Comparison of ENCODE assay signal across 8 cellular contexts in the genomic region with DNA sequence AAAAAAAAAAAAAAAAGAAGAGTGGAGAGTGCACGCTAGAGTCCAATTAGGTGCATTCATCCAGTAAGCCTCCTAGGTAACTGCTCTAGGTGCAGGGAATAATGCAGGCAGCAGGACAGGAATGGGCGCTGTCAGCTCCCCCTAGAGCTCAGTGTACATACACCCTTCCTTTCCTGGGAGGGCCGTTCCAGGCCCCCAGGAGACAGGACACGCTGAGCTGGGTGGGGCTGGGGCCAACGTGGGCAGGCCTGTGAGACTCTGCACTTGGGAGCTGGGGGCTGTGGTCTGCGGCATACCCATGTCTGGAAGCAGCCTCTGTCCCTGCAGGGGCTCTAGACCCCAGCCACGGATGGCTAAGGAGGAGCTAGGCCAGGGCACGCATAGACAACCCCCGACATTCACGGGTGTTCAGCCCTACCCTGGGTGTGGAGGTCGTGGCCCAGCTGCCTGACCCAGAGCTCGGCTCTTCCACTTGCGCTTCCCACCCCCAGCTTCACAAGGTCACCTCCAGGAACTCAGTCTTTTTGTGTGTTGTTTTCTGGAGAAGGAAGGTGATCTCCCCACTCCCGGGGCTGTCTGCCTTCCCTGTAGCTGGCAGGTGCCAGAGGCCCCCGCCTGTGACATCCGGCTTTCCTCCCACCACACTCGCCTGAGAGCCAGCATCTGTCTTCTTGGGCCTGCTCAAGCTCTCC. TPM values are rescaled to one million over a fixed set of nuclear protein-coding genes. Genes with fewer than 3 reads are reported as not detected.
DNase-seq lines count a peak whose midpoint lies in the region; ATAC-seq and TF ChIP-seq lines count a peak whose summit lies in the region.

No MANE protein-coding gene starts in this region.

- H3K79me2 ChIP-seq in HCT116 (ENCODE audit: insufficient read depth, low read length) (peaks cover 25% of the 10 kb centered on the region), OCI-LY1 (ENCODE audit: insufficient read depth, low read length) (no peaks in the 10 kb centered on the region)

- no peaks in the 10 kb centered on the region for H3F3A ChIP-seq in OCI-LY1 (ENCODE audit: insufficient read depth, low read length)

- TF ChIP-seq CTCF in HCT116 (IDR thresholded peaks at IDR 0.05 in 2 of 3, conservative IDR thresholded peaks at IDR 0.05 in 1 of 3; ENCODE audit: borderline replicate concordance in 1 of 3, insufficient read depth in 1 of 3, low read depth in 2 of 3, low read length in 2 of 3) (peak in 2 of 3 experiments; percentile 44 to 56; a peak in 4 of 6 replicates), OCI-LY1 (IDR thresholded peaks at IDR 0.05; ENCODE audit: low read length) (peak; percentile 6; the same call in 1 of the 2 replicates)

- peak overlapping the region; percentile 82 to 87 for H3K4me3 ChIP-seq in HCT116 (replicated peaks in 1 of 2; ENCODE audit: low read depth in 1 of 2, low read length in 2 of 2)
- peak overlapping the region; percentile 89 for H3K4me3 ChIP-seq in OCI-LY1 (ENCODE audit: low read depth, low read length, poor library complexity, severe bottlenecking)
- H3K4me3 ChIP-seq in muscle layer of colon (ENCODE audit: low read depth in 1 of 2, low read length in 2 of 2), result peak overlapping the region; percentile 68 to 91

- no peaks in the 10 kb centered on the region for H3K9me3 ChIP-seq in HCT116 (ENCODE audit: control insufficient read depth in 1 of 2, insufficient read depth in 1 of 2, low read depth in 1 of 2, low read length in 2 of 2)
- no peaks in the 10 kb centered on the region for H3K9me3 ChIP-seq in OCI-LY1 (ENCODE audit: low read length)
- H3K9me3 ChIP-seq in muscle layer of colon (ENCODE audit: low read length), result no peaks in the 10 kb centered on the region

- H3K9ac ChIP-seq in HCT116 (ENCODE audit: low read length), result peak overlapping the region; percentile 98
- peak overlapping the region; percentile 93 for H3K9ac ChIP-seq in OCI-LY1 (ENCODE audit: low read length)
- peak overlapping the region; percentile 27 for H3K9ac ChIP-seq in muscle layer of colon (ENCODE audit: low read length)

- RAD21 ChIA-PET in HCT116 (lab: Charles Lee; ENCODE audit: low non-redundant PET in 1 of 2, low total read pairs in 2 of 2, uncharacterized antibody in 2 of 2, unreplicated experiment in 2 of 2), result interaction anchor here in 1 of 2 experiments (1.1 kb wide), 1 partner anchor 65 kb away, joined by 3 read pairs; no protein-coding TSS in a partner anchor

- POLR2A ChIA-PET in HCT116 (lab: Charles Lee), result interaction anchor here (0.6 to 1.4 kb wide), 7 partner anchors 8 to 614 kb away, joined by 3 to 7 read pairs (median 3); a partner anchor contains a TSS

- peak; percentile 18 for DNase-seq in NCI-H1105 treated with DMSO at 0.1 percent for 48 hours (lab: John Stamatoyannopoulos, UW)
- DNase-seq in NCI-H1105 (lab: John Stamatoyannopoulos, UW), result no peak
- no peak for DNase-seq in HCT116 (ENCODE audit: low read depth, low spot score)
- DNase-seq in central memory CD4-positive, alpha-beta T cell, result peak; percentile 22
- no peak for DNase-seq in KG1 (lab: John Stamatoyannopoulos, UW)

- intact Hi-C loops in HCT116 (cut with micrococcal nuclease), result no loop called here

- H3K36me3 ChIP-seq in HCT116 (ENCODE audit: control insufficient read depth in 1 of 2, insufficient read depth in 2 of 2, low read length in 2 of 2) (no peaks in the 10 kb centered on the region), OCI-LY1 (ENCODE audit: insufficient read depth, low read length) (peaks cover 8% of the 10 kb centered on the region), muscle layer of colon (ENCODE audit: insufficient read depth, low read length) (no peaks in the 10 kb centered on the region)

- TF ChIP-seq RAD21 in HCT116 (IDR thresholded peaks at IDR 0.05; ENCODE audit: low read depth), result no peak

- H3K4me1 ChIP-seq in HCT116 (ENCODE audit: control insufficient read depth in 1 of 2, insufficient read depth in 2 of 2, low read length in 2 of 2) (peaks cover 29 to 65% of the 10 kb centered on the region in 2 experiments), OCI-LY1 (ENCODE audit: insufficient read depth, low read length, severe bottlenecking) (peaks cover 36% of the 10 kb centered on the region), muscle layer of colon (ENCODE audit: insufficient read depth, low read length) (peaks cover 31% of the 10 kb centered on the region)

- H3K4me2 ChIP-seq in HCT116 (ENCODE audit: low read length) (peak overlapping the region; percentile 80), OCI-LY1 (ENCODE audit: low read length) (peak overlapping the region; percentile 93)

- ATAC-seq in HCT116 (peak; percentile 47), HG03457 (IDR thresholded peaks at IDR 0.05; ENCODE audit: unreplicated experiment) (no peak)

- TSS peak; percentile 70 for BruUV-seq in HCT116 (replicated peaks; lab: Mats Ljungman, UMichigan)

- no peaks in the 10 kb centered on the region for H3K27me3 ChIP-seq in HCT116 (ENCODE audit: insufficient read depth, low read length)
- peaks cover 12% of the 10 kb centered on the region for H3K27me3 ChIP-seq in OCI-LY1 (ENCODE audit: insufficient read depth, low read length)
- peaks cover 0 to 23% of the 10 kb centered on the region in 2 donors for H3K27me3 ChIP-seq in muscle layer of colon (ENCODE audit: control insufficient read depth in 1 of 2, insufficient read depth in 2 of 2, low read length in 2 of 2)

- H3K9me2 ChIP-seq in HCT116 (ENCODE audit: insufficient read depth) (no peaks in the 10 kb centered on the region), OCI-LY1 (ENCODE audit: low read depth, low read length) (no peaks in the 10 kb centered on the region)

- H2AFZ ChIP-seq in HCT116 (ENCODE audit: low read depth, low read length, poor library complexity, severe bottlenecking) (no peak overlapping the region), OCI-LY1 (ENCODE audit: low read length) (no peak overlapping the region)

- H3K27ac ChIP-seq in HCT116 (ENCODE audit: low read depth, low read length) (peak overlapping the region; percentile 100), OCI-LY1 (ENCODE audit: low read depth, low read length, poor library complexity, severe bottlenecking) (no peak overlapping the region), muscle layer of colon (ENCODE audit: low read depth, low read length) (peak overlapping the region; percentile 98)

- CTCF ChIA-PET in HCT116 (lab: Charles Lee), result interaction anchor here (0.6 to 2.6 kb wide), 10 partner anchors 8 to 328 kb away, joined by 3 to 11 read pairs (median 6); a partner anchor contains a TSS

- TF ChIP-seq POLR2A in HCT116 (IDR thresholded peaks at IDR 0.05; ENCODE audit: borderline replicate concordance, extremely low read depth, insufficient read depth, insufficient read length), result no peak

- peaks cover 3% of the 10 kb centered on the region; the same call in 1 of the 2 replicates for H4K20me1 ChIP-seq in HCT116 (ENCODE audit: insufficient read depth)
- H4K20me1 ChIP-seq in OCI-LY1 (ENCODE audit: insufficient read depth, low read length), result no peaks in the 10 kb centered on the region

TF ChIP-seq in HCT116, 20 proteins besides CTCF, POLR2A, EP300 and RAD21:
- no peak for TF ChIP-seq EGR1 (IDR thresholded peaks at IDR 0.05; ENCODE audit: low read depth)
- TF ChIP-seq, protein P1, sequence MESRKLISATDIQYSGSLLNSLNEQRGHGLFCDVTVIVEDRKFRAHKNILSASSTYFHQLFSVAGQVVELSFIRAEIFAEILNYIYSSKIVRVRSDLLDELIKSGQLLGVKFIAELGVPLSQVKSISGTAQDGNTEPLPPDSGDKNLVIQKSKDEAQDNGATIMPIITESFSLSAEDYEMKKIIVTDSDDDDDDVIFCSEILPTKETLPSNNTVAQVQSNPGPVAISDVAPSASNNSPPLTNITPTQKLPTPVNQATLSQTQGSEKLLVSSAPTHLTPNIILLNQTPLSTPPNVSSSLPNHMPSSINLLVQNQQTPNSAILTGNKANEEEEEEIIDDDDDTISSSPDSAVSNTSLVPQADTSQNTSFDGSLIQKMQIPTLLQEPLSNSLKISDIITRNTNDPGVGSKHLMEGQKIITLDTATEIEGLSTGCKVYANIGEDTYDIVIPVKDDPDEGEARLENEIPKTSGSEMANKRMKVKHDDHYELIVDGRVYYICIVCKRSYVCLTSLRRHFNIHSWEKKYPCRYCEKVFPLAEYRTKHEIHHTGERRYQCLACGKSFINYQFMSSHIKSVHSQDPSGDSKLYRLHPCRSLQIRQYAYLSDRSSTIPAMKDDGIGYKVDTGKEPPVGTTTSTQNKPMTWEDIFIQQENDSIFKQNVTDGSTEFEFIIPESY (IDR thresholded peaks at IDR 0.05; ENCODE audit: extremely low read depth, insufficient replicate concordance, low read length), result no peak
- peak; percentile 67 for TF ChIP-seq POLR2AphosphoS5 (IDR thresholded peaks at IDR 0.05; ENCODE audit: low read depth, low read length)

RNA-seq across cellular contexts. Expression of a gene that starts 1.0 kb away (rescaled TPM):
- 65.4 TPM for total RNA-seq in HCT116 (2021; ENCODE audit: unreplicated experiment)
- polyA plus RNA-seq in HCT116 (2012), result 27.5 and 33.3 TPM in 2 replicates

RNA-seq across cellular contexts. Expression of a gene that starts 5.0 kb away (rescaled TPM):
- 193 TPM for total RNA-seq in HCT116 (2021; ENCODE audit: unreplicated experiment)
- 121 and 125 TPM in 2 replicates for polyA plus RNA-seq in HCT116 (2012)

RNA-seq across cellular contexts. Expression of a gene that starts 6.3 kb away (rescaled TPM):
- 22.9 TPM for total RNA-seq in HCT116 (2021; ENCODE audit: unreplicated experiment)
- polyA plus RNA-seq in HCT116 (2012), result 6.8 and 7.7 TPM in 2 replicates

RNA-seq across cellular contexts. Expression of a gene that starts 6.9 kb away (rescaled TPM):
- total RNA-seq in HCT116 (2021; ENCODE audit: unreplicated experiment), result 74.8 TPM
- polyA plus RNA-seq in HCT116 (2012), result 56.8 and 61.7 TPM in 2 replicates

RNA-seq across cellular contexts. Expression of a gene that starts 14.4 kb away (rescaled TPM):
- total RNA-seq in HCT116 (2021; ENCODE audit: unreplicated experiment), result 49.7 TPM
- polyA plus RNA-seq in HCT116 (2012), result 32.0 and 36.7 TPM in 2 replicates

Comparison
In these comparisons a context has a peak if more than half of its experiments do, and no peak if none do; other contexts are left out.
1. DNase-seq: peak in NCI-H1105 treated with DMSO at 0.1 percent for 48 hours (single experiment) and central memory CD4-positive, alpha-beta T cell (single experiment); none in NCI-H1105 (single experiment), HCT116 (single experiment) and KG1 (single experiment).
2. H3K9ac ChIP-seq: peak in every context shown above with its lines; median percentile 98 in HCT116; 93 in OCI-LY1; 27 in muscle layer of colon.
3. Peak in every context shown above with its lines, with median percentiles within 50 percentile points of each other: H3K4me3 ChIP-seq.